In genomic region chr17:74579910-74580309, GRCh38 we compare ENCODE assay signal across 1 cellular context.
TF ChIP-seq lines count a peak whose summit lies in the region.

No MANE protein-coding gene starts in this region.

TF ChIP-seq in K562, 482 proteins besides CTCF, POLR2A, EP300 and RAD21:
- no peak for TF ChIP-seq SAFB (IDR thresholded peaks at IDR 0.05; ENCODE audit: borderline replicate concordance, low read depth, low read length)
- no peak for TF ChIP-seq NR2C1 (IDR thresholded peaks at IDR 0.05)
- TF ChIP-seq NR2C1 (tag; IDR thresholded peaks at IDR 0.05), result peak; percentile 44; the same call in 1 of the 2 replicates
- TF ChIP-seq PTRF (tag; IDR thresholded peaks at IDR 0.05), result no peak
- TF ChIP-seq ZBTB40 (IDR thresholded peaks at IDR 0.05), result peak; percentile 63; the same call in 1 of the 2 replicates
- no peak for TF ChIP-seq ZBTB40 (CRISPR knock-in tag; IDR thresholded peaks at IDR 0.05)
- no peak for TF ChIP-seq NR2C2 (CRISPR knock-in tag; IDR thresholded peaks at IDR 0.05)
- TF ChIP-seq NR2C2 (tag; IDR thresholded peaks at IDR 0.05), result peak; percentile 40; the same call in 1 of the 2 replicates
- peak; percentile 58 for TF ChIP-seq GABPA (tag; conservative IDR thresholded peaks at IDR 0.05; ENCODE audit: low read depth)
- peak; percentile 42; the same call in 1 of the 2 replicates for TF ChIP-seq SPI1 (IDR thresholded peaks at IDR 0.05; ENCODE audit: borderline replicate concordance, low read depth, low read length)
